8 cellular contexts compared by ENCODE assay signal in the genomic region with DNA sequence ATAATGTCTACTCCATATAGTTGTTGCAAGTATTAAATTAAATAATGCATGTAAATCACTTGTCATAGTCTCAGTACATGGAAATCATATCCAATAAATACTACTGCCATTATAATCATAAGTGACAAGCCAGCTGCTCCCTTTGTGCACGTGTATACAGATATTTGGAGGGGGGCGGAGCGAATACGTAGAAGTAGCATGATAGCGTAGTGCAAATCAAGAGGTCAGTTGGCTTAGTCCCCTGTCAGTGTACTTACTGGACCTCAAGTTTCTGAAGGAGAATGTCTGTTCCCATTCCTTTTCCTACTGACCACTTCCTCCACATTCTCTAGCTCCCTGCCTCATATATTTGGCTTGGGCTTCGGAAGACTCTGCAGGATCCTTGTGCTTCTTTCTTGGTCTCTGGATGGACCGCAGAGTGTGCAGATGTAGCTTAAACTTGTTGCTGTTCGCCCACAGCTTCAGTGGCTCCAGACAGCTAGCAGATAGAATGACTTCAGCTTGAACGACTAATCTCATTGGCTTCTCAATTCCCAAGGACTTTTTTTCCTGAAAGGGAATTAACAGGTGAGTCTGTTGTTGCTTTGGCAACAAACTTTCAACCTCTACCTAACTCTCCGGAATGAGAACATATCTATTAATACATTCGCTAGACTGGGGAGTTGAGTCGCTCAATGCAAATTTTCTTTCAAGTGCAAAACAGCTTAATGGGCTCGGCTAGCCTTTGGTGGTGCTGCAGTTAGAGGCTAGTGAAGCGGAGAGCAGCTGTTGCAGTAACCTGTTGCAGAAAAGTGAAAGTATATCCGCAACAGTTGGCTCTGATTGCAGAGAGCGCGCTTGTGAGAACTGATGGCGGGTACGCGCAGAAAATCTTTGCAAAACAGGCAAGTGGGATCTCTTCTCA. TPM values are rescaled to one million over a fixed set of nuclear protein-coding genes. Genes with fewer than 3 reads are reported as not detected.
DNase-seq lines count a peak whose midpoint lies in the region; ATAC-seq, FAIRE-seq and TF ChIP-seq lines count a peak whose summit lies in the region.

A gene with protein sequence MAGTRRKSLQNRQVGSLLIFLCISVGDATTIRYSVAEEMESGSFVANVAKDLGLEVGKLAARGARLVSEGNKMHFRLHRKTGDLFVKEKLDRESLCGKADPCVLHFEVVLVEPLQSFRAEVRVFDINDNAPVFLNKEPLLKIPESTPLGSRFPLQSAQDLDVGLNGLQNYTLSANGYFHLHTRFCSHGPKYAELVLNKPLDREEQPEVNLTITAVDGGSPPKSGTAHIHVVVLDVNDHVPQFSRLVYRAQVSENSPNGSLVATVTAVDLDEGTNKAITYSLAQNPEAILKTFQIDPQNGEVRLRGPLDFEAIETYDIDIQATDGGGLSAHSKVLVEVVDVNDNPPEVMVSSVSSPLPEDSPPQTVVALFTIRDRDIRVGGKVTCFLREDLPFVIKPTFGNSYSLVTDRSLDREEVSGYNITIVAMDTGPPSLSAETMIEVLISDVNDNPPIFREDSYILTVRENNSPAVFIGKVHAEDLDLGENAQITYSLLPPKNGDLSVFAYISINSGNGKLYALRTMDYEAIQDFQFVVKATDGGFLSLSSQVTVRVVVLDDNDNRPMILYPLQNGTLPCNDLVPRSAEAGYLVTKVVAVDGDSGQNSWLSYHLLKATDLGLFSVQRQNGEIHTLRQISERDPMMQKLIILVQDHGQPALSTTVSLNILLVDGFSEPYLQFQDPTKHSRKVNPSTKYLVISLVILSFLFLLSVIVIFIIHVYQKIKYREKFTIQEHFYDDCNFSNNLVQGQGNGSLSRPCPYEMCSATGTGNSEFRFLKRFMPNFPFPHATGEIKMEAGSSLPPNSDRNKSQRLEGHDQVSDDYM (plus strand): TSS at position 753 of the 904 bp plus-strand sequence. CDS start 97 bp downstream, at position 850.

- no peaks in the 10 kb centered on the region for H3K36me3 ChIP-seq in adipocyte (ENCODE audit: control insufficient read depth, insufficient read depth, low read length, severe bottlenecking)
- no peaks in the 10 kb centered on the region for H3K36me3 ChIP-seq in tibial artery

- FAIRE-seq in frontal cortex (lab: Jason Lieb, UNC) = no peak

- no peak for TF ChIP-seq CTCF in tibial artery (IDR thresholded peaks at IDR 0.05)

- peaks cover 4% of the 10 kb centered on the region for H3K36me3 Mint-ChIP-seq in activated T-cell treated with anti-CD3 and anti-CD28 coated beads, Interleukin-2, amount 50 U/mL, for 4 hours (ENCODE audit: insufficient read depth)

- peak within 1 kb of the TSS; percentile 19 for H3K4me3 Mint-ChIP-seq in activated T-cell treated with anti-CD3 and anti-CD28 coated beads, Interleukin-2, amount 50 U/mL, for 4 hours

- no peak for ATAC-seq in activated T-cell treated with anti-CD3 and anti-CD28 coated beads, Interleukin-2, amount 50 U/mL, for 4 hours
- ATAC-seq in left lobe of liver (peak; percentile 91), GM21825 (IDR thresholded peaks at IDR 0.05; ENCODE audit: unreplicated experiment) (no peak)

- intact Hi-C loops in tibial artery (cut with DNase I; ENCODE audit: low total_unique reads) = no loop called here

- no peak within 1 kb of the TSS for H3K9ac ChIP-seq in adipocyte (ENCODE audit: low read length)

- peaks cover 7% of the 10 kb centered on the region for H3K27me3 ChIP-seq in adipocyte (replicated peaks; ENCODE audit: control insufficient read depth, insufficient read depth, low read length)
- H3K27me3 ChIP-seq in tibial artery = peaks cover 0 to 20% of the 10 kb centered on the region in 2 donors

- H3K9me3 ChIP-seq in adipocyte (ENCODE audit: control insufficient read depth, low read length) = peaks cover 12% of the 10 kb centered on the region
- H3K9me3 ChIP-seq in tibial artery = no peaks in the 10 kb centered on the region

- no peak within 1 kb of the TSS for H3K27ac ChIP-seq in tibial artery

- peaks cover 4% of the 10 kb centered on the region for H3K4me1 Mint-ChIP-seq in activated T-cell treated with anti-CD3 and anti-CD28 coated beads, Interleukin-2, amount 50 U/mL, for 4 hours (ENCODE audit: low read depth)

- peaks cover 55% of the 10 kb centered on the region for H3K27me3 Mint-ChIP-seq in activated T-cell treated with anti-CD3 and anti-CD28 coated beads, Interleukin-2, amount 50 U/mL, for 4 hours (ENCODE audit: low read depth)

- H3K9me3 Mint-ChIP-seq in activated T-cell treated with anti-CD3 and anti-CD28 coated beads, Interleukin-2, amount 50 U/mL, for 4 hours = peaks cover 14% of the 10 kb centered on the region

- DNase-seq in activated T-cell treated with anti-CD3 and anti-CD28 coated beads, Interleukin-2, amount 50 U/mL, for 4 hours = no peak
- no peak for DNase-seq in activated T-cell treated with anti-CD3 and anti-CD28 coated beads, Interleukin-2, amount 50 U/mL, for 1 hour
- DNase-seq in adipocyte (ENCODE audit: low read depth) = peak; percentile 1
- DNase-seq in left lobe of liver (ENCODE audit: low spot score) = no peak
- no peak for DNase-seq in tibial artery
- DNase-seq in frontal cortex (ENCODE audit: low spot score in 2 of 2) = no peak
- no peak for DNase-seq in stimulated activated CD4-positive, alpha-beta T cell treated with anti-CD3 and anti-CD28 coated beads, Interleukin-4, amount 100 ng/mL, for 4 hours

- H3K4me1 ChIP-seq in adipocyte (ENCODE audit: control insufficient read depth, insufficient read depth, low read length) (no peaks in the 10 kb centered on the region), tibial artery (peaks cover 0 to 14% (median 4%) of the 10 kb centered on the region in 4 donors)

- H3K4me3 ChIP-seq in adipocyte (ENCODE audit: low read length) (peak within 1 kb of the TSS; percentile 76), tibial artery (peak within 1 kb of the TSS; percentile 46 to 50)

RNA-seq across cellular contexts. Expression of the gene that starts here (rescaled TPM):
- total RNA-seq in activated T-cell treated with anti-CD3 and anti-CD28 coated beads, Interleukin-2, amount 50 U/mL, for 4 hours = not detected
- total RNA-seq in left lobe of liver (not detected), frontal cortex (0.82 TPM)

Comparison
In these comparisons a context has a peak if more than half of its experiments do, and no peak if none do; other contexts are left out.
1. Peak in ATAC-seq in left lobe of liver; RNA of the gene not detected or under 1 TPM.